In genomic region chr13:113123226-113124150, GRCh38 we compare ENCODE assay signal across 10 cellular contexts. TPM values are rescaled to one million over a fixed set of nuclear protein-coding genes. Genes with fewer than 3 reads are reported as not detected.
A peak's percentile ranks its signal among the peaks of the same experiment; 100 is the strongest.
DNase-seq lines count a peak whose midpoint lies in the region; ATAC-seq and TF ChIP-seq lines count a peak whose summit lies in the region.
"Had no signal": no experiment of that assay in that cellular context is flagged by ENCODE, and none has a peak within 500 bp of the region (broad histone marks: within the 10 kb centered on the region; RNA-seq: fewer than 3 reads in every experiment).

No MANE protein-coding gene starts in this region.

- no peak for ATAC-seq in left cardiac atrium
- no peak for ATAC-seq in HG03571 (IDR thresholded peaks at IDR 0.05; ENCODE audit: unreplicated experiment)

- H3K27me3 ChIP-seq in PC-9 (ENCODE audit: insufficient read depth, low read depth) (peaks cover 89% of the 10 kb centered on the region), smooth muscle cell (ENCODE audit: low read depth) (no peaks in the 10 kb centered on the region)
- H3K27me3 ChIP-seq: ascending aorta had no signal

- H3K79me2 ChIP-seq in PC-9 (ENCODE audit: low read depth) (no peaks in the 10 kb centered on the region), smooth muscle cell (ENCODE audit: low read depth) (no peaks in the 10 kb centered on the region)

- BruUV-seq in PC-9 (replicated peaks; lab: Mats Ljungman, UMichigan): no TSS peak

- CTCF ChIA-PET in PC-9 (lab: Charles Lee): interaction anchor here (0.6 kb wide), 1 partner anchor 35 kb away, joined by 27 read pairs; the partner anchor contains the start of gene PROZ

- intact Hi-C loops in PC-9 (cut with micrococcal nuclease; ENCODE audit: unreplicated experiment): no loop called here
- intact Hi-C loops in left cardiac atrium (cut with DNase I): no loop called here

- H4K20me1 ChIP-seq in PC-9 (ENCODE audit: insufficient read depth): no peaks in the 10 kb centered on the region
- H4K20me1 ChIP-seq in smooth muscle cell (ENCODE audit: low read depth): no peaks in the 10 kb centered on the region

- H3K9me2 ChIP-seq in PC-9 (ENCODE audit: insufficient read depth): no peaks in the 10 kb centered on the region

- H3K4me2 ChIP-seq in PC-9: no peak overlapping the region
- peak overlapping the region; percentile 68 for H3K4me2 ChIP-seq in smooth muscle cell

- POLR2A ChIA-PET in PC-9 (lab: Charles Lee; ENCODE audit: unreplicated experiment): no interaction called here

- H3K4me1 ChIP-seq in PC-9 (replicated peaks; ENCODE audit: insufficient read depth): no peaks in the 10 kb centered on the region
- H3K4me1 ChIP-seq in smooth muscle cell (ENCODE audit: low read depth): peaks cover 10% of the 10 kb centered on the region
- H3K4me1 ChIP-seq: ascending aorta had no signal

- H3K9ac ChIP-seq in smooth muscle cell (ENCODE audit: low read depth): no peak overlapping the region

- H3F3A ChIP-seq in PC-9 (ENCODE audit: insufficient read depth, low read depth): no peaks in the 10 kb centered on the region
- no peaks in the 10 kb centered on the region for H3F3A ChIP-seq in smooth muscle cell (ENCODE audit: low read depth)

- H3K4me3 ChIP-seq in PC-9 (no peak overlapping the region), smooth muscle cell (peak overlapping the region; percentile 39)

- WGBS in smooth muscle cell (ENCODE audit: low lambda C conversion rate): 86% methylated on average over 26 of the region's 26 CpGs

- H3K36me3 ChIP-seq in PC-9 (ENCODE audit: low read depth) (no peaks in the 10 kb centered on the region), smooth muscle cell (ENCODE audit: low read depth) (no peaks in the 10 kb centered on the region)
- H3K36me3 ChIP-seq: ascending aorta had no signal

- H3K9me3 ChIP-seq in PC-9 (ENCODE audit: insufficient read depth, low read depth) (no peaks in the 10 kb centered on the region), smooth muscle cell (replicated peaks; ENCODE audit: low read depth) (no peaks in the 10 kb centered on the region)
- H3K9me3 ChIP-seq: ascending aorta had no signal

- DNase-seq in DMS 273 (lab: John Stamatoyannopoulos, UW; ENCODE audit: unreplicated experiment) (peak; percentile 14), DMS 273 treated with DMSO at 0.1 percent for 48 hours (lab: John Stamatoyannopoulos, UW) (no peak), PC-9 (no peak), left cardiac atrium (peak; percentile 16), smooth muscle cell (lab: John Stamatoyannopoulos, UW; ENCODE audit: unreplicated experiment) (no peak), SIG-M5 treated with dmso at 0.1 percent for 504 hours (lab: John Stamatoyannopoulos, UW; ENCODE audit: unreplicated experiment) (no peak), NCI-H748 treated with DMSO at 0.1 percent for 48 hours (lab: John Stamatoyannopoulos, UW) (no peak)
- DNase-seq: T-helper 1 cell had no signal

- TF ChIP-seq CTCF in PC-9 (conservative IDR thresholded peaks at IDR 0.05) (peak; percentile 30; the same call in 1 of the 2 replicates), smooth muscle cell (IDR thresholded peaks at IDR 0.05; ENCODE audit: borderline replicate concordance, insufficient read depth, poor library complexity, severe bottlenecking) (no peak)

- H3K27ac ChIP-seq in PC-9 (no peak overlapping the region), smooth muscle cell (ENCODE audit: low read depth) (no peak overlapping the region)

- H2AFZ ChIP-seq in PC-9: no peak overlapping the region
- no peak overlapping the region for H2AFZ ChIP-seq in smooth muscle cell (ENCODE audit: low read depth)

RNA-seq across cellular contexts. Expression of gene F10, which starts 0.9 kb away (rescaled TPM):
- not detected in 2 replicates for total RNA-seq in PC-9 (2021)
- total RNA-seq in left cardiac atrium: 10 to 100 TPM; 17.5 to 19.6 TPM
- total RNA-seq in smooth muscle cell: 17.1 and 19.4 TPM in 2 replicates
- polyA plus RNA-seq in smooth muscle cell: 28.2 and 43.7 TPM in 2 replicates

RNA-seq across cellular contexts. Expression of gene F7, which starts 17.9 kb away (rescaled TPM):
- not detected in 2 replicates for total RNA-seq in PC-9 (2021)
- total RNA-seq in left cardiac atrium: under 1 TPM; 0.16 to 0.29 TPM
- 0.63 and 1.7 TPM in 2 replicates for total RNA-seq in smooth muscle cell
- 1.7 TPM in 2 replicates for polyA plus RNA-seq in smooth muscle cell

RNA-seq across cellular contexts. Expression of gene PROZ, which starts 35.0 kb away (rescaled TPM):
- not detected in 2 replicates for total RNA-seq in PC-9 (2021)
- total RNA-seq in left cardiac atrium: not detected
- total RNA-seq in smooth muscle cell: not detected in 2 replicates
- polyA plus RNA-seq in smooth muscle cell: not detected in 2 replicates
- total RNA-seq: ascending aorta had no signal

Comparison
In these comparisons a context has a peak if more than half of its experiments do, and no peak if none do; other contexts are left out.
1. DNase-seq: peak in DMS 273 (single experiment) and left cardiac atrium (single experiment); none in DMS 273 treated with DMSO at 0.1 percent for 48 hours (single experiment), PC-9 (0 of 2), smooth muscle cell (single experiment), SIG-M5 treated with dmso at 0.1 percent for 504 hours (single experiment) and NCI-H748 treated with DMSO at 0.1 percent for 48 hours (single experiment).
2. RNA of gene F10, which starts 0.9 kb away (total RNA-seq): 17.5 to 19.6 TPM in left cardiac atrium and 17.1 to 19.4 TPM in smooth muscle cell; not detected in PC-9; every median in the first group is over 10 times any median in the second.